ENCODE assay signal across 22 cellular contexts in genomic region chr7:8152489-8153192, GRCh38.
DNase-seq lines count a peak whose midpoint lies in the region; ATAC-seq, FAIRE-seq and TF ChIP-seq lines count a peak whose summit lies in the region.
"Had no signal": no experiment of that assay in that cellular context is flagged by ENCODE, and none has a peak within 500 bp of the region (broad histone marks: within the 10 kb centered on the region; RNA-seq: fewer than 3 reads in every experiment).

No MANE protein-coding gene starts in this region.

- peaks cover 28% of the 10 kb centered on the region for H3K4me1 ChIP-seq in CD4-positive, CD25-positive, alpha-beta regulatory T cell (ENCODE audit: control insufficient read depth, insufficient read depth, low read length, poor library complexity, severe bottlenecking)
- H3K4me1 ChIP-seq in CD8-positive, alpha-beta memory T cell (ENCODE audit: insufficient read depth, low read length) = peaks cover 23% of the 10 kb centered on the region
- no peaks in the 10 kb centered on the region for H3K4me1 ChIP-seq in small intestine (ENCODE audit: control insufficient read depth in 2 of 2, insufficient read depth in 1 of 2, low read depth in 1 of 2, low read length in 1 of 2)
- H3K4me1 ChIP-seq: gastrocnemius medialis, vagina had no signal

- H3K27me3 ChIP-seq in CD4-positive, CD25-positive, alpha-beta regulatory T cell (ENCODE audit: control insufficient read depth, insufficient read depth, low read length) = no peaks in the 10 kb centered on the region
- H3K27me3 ChIP-seq in CD8-positive, alpha-beta memory T cell (ENCODE audit: insufficient read depth, low read length, poor library complexity, severe bottlenecking) = no peaks in the 10 kb centered on the region
- H3K27me3 ChIP-seq in small intestine (ENCODE audit: control insufficient read depth in 2 of 2, insufficient read depth in 2 of 2, low read length in 2 of 2) = no peaks in the 10 kb centered on the region
- H3K27me3 ChIP-seq: gastrocnemius medialis, vagina had no signal

- CTCF ChIA-PET in CD8-positive, alpha-beta memory T cell (lab: Charles Lee) = no interaction called here

- intact Hi-C loops in natural killer cell (cut with micrococcal nuclease) = loop anchor here (1.0 to 2.0 kb wide), 4 partner anchors 20 to 46 kb away; no protein-coding TSS in a partner anchor

- H3K36me3 Mint-ChIP-seq in CD4-positive, CD25-positive, alpha-beta regulatory T cell = peaks cover 6% of the 10 kb centered on the region
- peaks cover 0 to 3% (median 0%) of the 10 kb centered on the region in 3 donors for H3K36me3 Mint-ChIP-seq in CD8-positive, alpha-beta memory T cell
- H3K36me3 Mint-ChIP-seq in activated naive CD8-positive, alpha-beta T cell treated with anti-CD3 and anti-CD28 coated beads, Interleukin-2, amount 50 U/mL, for 24 hours (ENCODE audit: low read depth) = no peaks in the 10 kb centered on the region
- no peaks in the 10 kb centered on the region for H3K36me3 Mint-ChIP-seq in natural killer cell

- H3K27me3 Mint-ChIP-seq in CD4-positive, CD25-positive, alpha-beta regulatory T cell = no peaks in the 10 kb centered on the region
- peaks cover 0 to 2% of the 10 kb centered on the region in 2 donors for H3K27me3 Mint-ChIP-seq in CD8-positive, alpha-beta memory T cell
- H3K27me3 Mint-ChIP-seq in activated naive CD8-positive, alpha-beta T cell treated with anti-CD3 and anti-CD28 coated beads, Interleukin-2, amount 50 U/mL, for 24 hours = no peaks in the 10 kb centered on the region
- H3K27me3 Mint-ChIP-seq in natural killer cell (ENCODE audit: low read depth in 2 of 2) = peaks cover 0 to 4% of the 10 kb centered on the region in 2 donors

- H3K4me3 Mint-ChIP-seq in CD4-positive, CD25-positive, alpha-beta regulatory T cell = peak overlapping the region in 1 of 4 donors; percentile 68
- peak overlapping the region in 2 of 7 donors; percentile 18 to 66 for H3K4me3 Mint-ChIP-seq in CD8-positive, alpha-beta memory T cell
- H3K4me3 Mint-ChIP-seq in activated naive CD8-positive, alpha-beta T cell treated with anti-CD3 and anti-CD28 coated beads, Interleukin-2, amount 50 U/mL, for 24 hours = peak overlapping the region; percentile 1
- peak overlapping the region; percentile 53 for H3K4me3 Mint-ChIP-seq in natural killer cell

- no peak for FAIRE-seq in small intestine (lab: Jason Lieb, UNC)
- FAIRE-seq: D721Med, G401.6 had no signal

- H3K27ac Mint-ChIP-seq in CD4-positive, CD25-positive, alpha-beta regulatory T cell = peak overlapping the region; percentile 86 to 92 (median 87)
- H3K27ac Mint-ChIP-seq in CD8-positive, alpha-beta memory T cell = peak overlapping the region; percentile 23 to 89 (median 58)
- H3K27ac Mint-ChIP-seq in activated naive CD8-positive, alpha-beta T cell treated with anti-CD3 and anti-CD28 coated beads, Interleukin-2, amount 50 U/mL, for 24 hours = no peak overlapping the region
- peak overlapping the region; percentile 75 to 95 for H3K27ac Mint-ChIP-seq in natural killer cell

- DNase-seq in CD4-positive, CD25-positive, alpha-beta regulatory T cell = no peak
- no peak for DNase-seq in CD8-positive, alpha-beta memory T cell
- DNase-seq in activated naive CD8-positive, alpha-beta T cell treated with anti-CD3 and anti-CD28 coated beads, Interleukin-2, amount 50 U/mL, for 24 hours = no peak
- DNase-seq in natural killer cell = peak; percentile 52
- no peak for DNase-seq in stimulated activated CD4-positive, alpha-beta T cell treated with anti-CD3 and anti-CD28 coated beads, Interleukin-2, amount 100 ng/mL, for 24 hours
- no peak for DNase-seq in NCI-H82 treated with DMSO at 0.1 percent for 48 hours (lab: John Stamatoyannopoulos, UW; ENCODE audit: unreplicated experiment)
- DNase-seq in small intestine = no peak
- DNase-seq: activated CD4-positive, alpha-beta T cell treated with anti-CD3 and anti-CD28 coated beads, Interleukin-2, amount 50 U/mL, for 48 hours; activated effector memory CD4-positive, alpha-beta T cell treated with Interleukin-2 at 50 U/mL for 16 hours; gastrocnemius medialis; left colon; NCI-H1048; NCI-H2081 treated with DMSO at 0.1 percent for 48 hours; NCI-H510A; retina; stimulated activated CD4-positive, alpha-beta T cell treated with anti-CD3 and anti-CD28 coated beads, Interleukin-15, amount 100 ng/mL, for 24 hours; stimulated activated naive CD4-positive, alpha-beta T cell treated with Interleukin-2 at 50 U/mL for 16 hours had no signal

- no peak overlapping the region for H3K27ac ChIP-seq in CD4-positive, CD25-positive, alpha-beta regulatory T cell (ENCODE audit: insufficient read depth, low read length, poor library complexity, severe bottlenecking)
- no peak overlapping the region for H3K27ac ChIP-seq in CD8-positive, alpha-beta memory T cell (ENCODE audit: low read depth, low read length)
- no peak overlapping the region for H3K27ac ChIP-seq in small intestine (ENCODE audit: low read depth in 1 of 2, low read length in 1 of 2)
- H3K27ac ChIP-seq: gastrocnemius medialis, KMS-11, vagina, VCaP had no signal

- WGBS in small intestine, 3 donors = 89 to 94% (median 91%) methylated on average over 4 of the region's 4 CpGs

- peaks cover 29 to 68% (median 41%) of the 10 kb centered on the region in 4 donors for H3K4me1 Mint-ChIP-seq in CD4-positive, CD25-positive, alpha-beta regulatory T cell
- H3K4me1 Mint-ChIP-seq in CD8-positive, alpha-beta memory T cell = peaks cover 38 to 50% (median 44%) of the 10 kb centered on the region in 3 donors
- H3K4me1 Mint-ChIP-seq in activated naive CD8-positive, alpha-beta T cell treated with anti-CD3 and anti-CD28 coated beads, Interleukin-2, amount 50 U/mL, for 24 hours = peaks cover 17% of the 10 kb centered on the region
- peaks cover 39 to 42% of the 10 kb centered on the region in 2 donors for H3K4me1 Mint-ChIP-seq in natural killer cell

- H3K9me3 ChIP-seq in CD4-positive, CD25-positive, alpha-beta regulatory T cell (ENCODE audit: control insufficient read depth in 2 of 2, low read length in 2 of 2) = no peaks in the 10 kb centered on the region
- no peaks in the 10 kb centered on the region for H3K9me3 ChIP-seq in CD8-positive, alpha-beta memory T cell (ENCODE audit: low read length)
- no peaks in the 10 kb centered on the region for H3K9me3 ChIP-seq in small intestine (ENCODE audit: control insufficient read depth, low read depth)
- H3K9me3 ChIP-seq: gastrocnemius medialis, vagina had no signal

- POLR2A ChIA-PET in CD8-positive, alpha-beta memory T cell (lab: Charles Lee) = no interaction called here

- no peaks in the 10 kb centered on the region for H3K36me3 ChIP-seq in CD4-positive, CD25-positive, alpha-beta regulatory T cell (ENCODE audit: control insufficient read depth, insufficient read depth, low read length)
- H3K36me3 ChIP-seq in CD8-positive, alpha-beta memory T cell (ENCODE audit: insufficient read depth, low read length) = no peaks in the 10 kb centered on the region
- no peaks in the 10 kb centered on the region for H3K36me3 ChIP-seq in small intestine (ENCODE audit: control insufficient read depth in 2 of 2, insufficient read depth in 2 of 2, low read length in 2 of 2)
- H3K36me3 ChIP-seq: gastrocnemius medialis, vagina had no signal

- peaks cover 0 to 2% (median 0%) of the 10 kb centered on the region in 7 donors for H3K9me3 Mint-ChIP-seq in CD4-positive, CD25-positive, alpha-beta regulatory T cell
- peaks cover 0 to 3% (median 2%) of the 10 kb centered on the region in 5 donors for H3K9me3 Mint-ChIP-seq in CD8-positive, alpha-beta memory T cell
- H3K9me3 Mint-ChIP-seq in activated naive CD8-positive, alpha-beta T cell treated with anti-CD3 and anti-CD28 coated beads, Interleukin-2, amount 50 U/mL, for 24 hours = peaks cover 14% of the 10 kb centered on the region
- peaks cover 3 to 12% of the 10 kb centered on the region in 2 donors for H3K9me3 Mint-ChIP-seq in natural killer cell

- no peak for TF ChIP-seq CTCF in natural killer cell (IDR thresholded peaks at IDR 0.05)

- no peak for ATAC-seq in CD4-positive, CD25-positive, alpha-beta regulatory T cell (ENCODE audit: low read depth in 2 of 2)
- peak; percentile 20 for ATAC-seq in activated naive CD8-positive, alpha-beta T cell treated with anti-CD3 and anti-CD28 coated beads, Interleukin-2, amount 50 U/mL, for 24 hours
- ATAC-seq in natural killer cell = peak; percentile 57 to 74 (median 68)
- ATAC-seq: gastrocnemius medialis, left colon had no signal

- H3K4me3 ChIP-seq in CD4-positive, CD25-positive, alpha-beta regulatory T cell (ENCODE audit: low read depth, low read length) = no peak overlapping the region
- no peak overlapping the region for H3K4me3 ChIP-seq in CD8-positive, alpha-beta memory T cell (ENCODE audit: low read length)
- H3K4me3 ChIP-seq in small intestine (ENCODE audit: low read depth in 1 of 2, low read length in 2 of 2) = no peak overlapping the region
- H3K4me3 ChIP-seq: gastrocnemius medialis, vagina had no signal

Comparison
In these comparisons a context has a peak if more than half of its experiments do, and no peak if none do; other contexts are left out.
1. ATAC-seq: peak in activated naive CD8-positive, alpha-beta T cell treated with anti-CD3 and anti-CD28 coated beads, Interleukin-2, amount 50 U/mL, for 24 hours (single experiment) and natural killer cell (3 of 3); none in CD4-positive, CD25-positive, alpha-beta regulatory T cell (0 of 2).